ENCODE assay signal across 24 cellular contexts in genomic region chr4:188138227-188138626, GRCh38. TPM values are rescaled to one million over a fixed set of nuclear protein-coding genes. Genes with fewer than 3 reads are reported as not detected.
"Had no signal": no experiment of that assay in that cellular context is flagged by ENCODE, and none has a peak within 500 bp of the region (broad histone marks: within the 10 kb centered on the region; RNA-seq: fewer than 3 reads in every experiment).

No MANE protein-coding gene starts in this region.

- H3K27me3 ChIP-seq: ascending aorta, body of pancreas, Peyer's patch had no signal

- H3K36me3 ChIP-seq: ascending aorta, Peyer's patch had no signal

- DNase-seq: activated CD4-positive, alpha-beta T cell treated with anti-CD3 and anti-CD28 coated beads for 4 hours; activated CD8-positive, alpha-beta T cell treated with anti-CD3 and anti-CD28 coated beads for 36 hours; activated effector memory CD4-positive, alpha-beta T cell treated with Interleukin-2 at 50 U/mL for 16 hours; activated naive CD4-positive, alpha-beta T cell; activated T-cell treated with anti-CD3 and anti-CD28 coated beads, Interleukin-2, amount 50 U/mL, for 24 hours; amniotic stem cell; body of pancreas; Kasumi-1; KBM-7; NCI-H1092; NCI-H1417; NCI-H1694; NCI-H2029; NCI-H2107; NCI-H2171 treated with DMSO at 0.1 percent for 48 hours; NCI-H226; NCI-H510A; NCI-H526 treated with DMSO at 0.1 percent for 48 hours; Peyer's patch; SHP77 had no signal

- H3K27ac ChIP-seq: ascending aorta, body of pancreas, Peyer's patch had no signal

- H3K9me3 ChIP-seq: ascending aorta, body of pancreas, Peyer's patch had no signal

- H3K4me1 ChIP-seq: ascending aorta, body of pancreas, Peyer's patch had no signal

- ATAC-seq: activated CD4-positive, CD25-positive, alpha-beta regulatory T cell treated with anti-CD3 and anti-CD28 coated beads, Interleukin-2, amount 50 U/mL, for 24 hours; activated CD8-positive, alpha-beta T cell treated with anti-CD3 and anti-CD28 coated beads for 36 hours; body of pancreas had no signal

- H3K4me3 ChIP-seq: ascending aorta, body of pancreas, Peyer's patch had no signal

RNA-seq across cellular contexts. Expression of gene TRIML1, which starts 1.0 kb away (rescaled TPM):
- total RNA-seq: activated CD8-positive, alpha-beta T cell treated with anti-CD3 and anti-CD28 coated beads for 36 hours; activated T-helper 1 cell treated with anti-CD3 and anti-CD28 coated beads, Interleukin-12 subunit alpha, Interleukin-12 subunit beta, Interleukin-2, Interleukin-4 antibody, amounts not matched to agents 30 ng/mL and 10 ng/mL and 1 ng/mL, durations not matched to agents 14 hours and 24 hours and 36 hours; ascending aorta; body of pancreas; Peyer's patch; SK-MEL-5 had no signal

RNA-seq across cellular contexts. Expression of gene TRIML2, which starts 28.8 kb away (rescaled TPM):
- total RNA-seq: activated CD8-positive, alpha-beta T cell treated with anti-CD3 and anti-CD28 coated beads for 36 hours; activated T-helper 1 cell treated with anti-CD3 and anti-CD28 coated beads, Interleukin-12 subunit alpha, Interleukin-12 subunit beta, Interleukin-2, Interleukin-4 antibody, amounts not matched to agents 30 ng/mL and 10 ng/mL and 1 ng/mL, durations not matched to agents 14 hours and 24 hours and 36 hours; ascending aorta; body of pancreas; Peyer's patch; SK-MEL-5 had no signal
